11 cellular contexts compared by ENCODE assay signal in genomic region chr11:68266121-68266891, GRCh38. TPM values are rescaled to one million over a fixed set of nuclear protein-coding genes. Genes with fewer than 3 reads are reported as not detected.
DNase-seq lines count a peak whose midpoint lies in the region; ATAC-seq, FAIRE-seq and TF ChIP-seq lines count a peak whose summit lies in the region.
"Had no signal": no experiment of that assay in that cellular context is flagged by ENCODE, and none has a peak within 500 bp of the region (broad histone marks: within the 10 kb centered on the region; RNA-seq: fewer than 3 reads in every experiment).

No MANE protein-coding gene starts in this region.

- POLR2A ChIA-PET in activated CD4-positive, alpha-beta T cell treated with anti-CD3 and anti-CD28 coated beads, Interleukin-2, amount 10 ng/mL, durations not matched to agents 7 days and 5 days (lab: Charles Lee): no interaction called here

- H3K9me3 Mint-ChIP-seq in activated CD4-positive, alpha-beta T cell treated with anti-CD3 and anti-CD28 coated beads, Interleukin-2, amount 10 ng/mL, durations not matched to agents 7 days and 5 days: no peaks in the 10 kb centered on the region
- H3K9me3 Mint-ChIP-seq: activated CD8-positive, alpha-beta T cell treated with anti-CD3 and anti-CD28 coated beads for 36 hours; stimulated activated naive CD8-positive, alpha-beta T cell treated with anti-CD3 and anti-CD28 coated beads, Interleukin-15, Interleukin-2, amounts not matched to agents 100 ng/mL and 50 ng/mL, for 24 hours had no signal

- peaks cover 25% of the 10 kb centered on the region for H3K4me1 Mint-ChIP-seq in activated CD4-positive, alpha-beta T cell treated with anti-CD3 and anti-CD28 coated beads, Interleukin-2, amount 10 ng/mL, durations not matched to agents 7 days and 5 days

- H3K27me3 Mint-ChIP-seq in activated CD4-positive, alpha-beta T cell treated with anti-CD3 and anti-CD28 coated beads, Interleukin-2, amount 10 ng/mL, durations not matched to agents 7 days and 5 days: no peaks in the 10 kb centered on the region
- H3K27me3 Mint-ChIP-seq: activated CD8-positive, alpha-beta T cell treated with anti-CD3 and anti-CD28 coated beads for 36 hours; stimulated activated naive CD8-positive, alpha-beta T cell treated with anti-CD3 and anti-CD28 coated beads, Interleukin-15, Interleukin-2, amounts not matched to agents 100 ng/mL and 50 ng/mL, for 24 hours had no signal

- peaks cover 44% of the 10 kb centered on the region for H3K36me3 Mint-ChIP-seq in activated CD4-positive, alpha-beta T cell treated with anti-CD3 and anti-CD28 coated beads, Interleukin-2, amount 10 ng/mL, durations not matched to agents 7 days and 5 days (ENCODE audit: low read depth)

- FAIRE-seq in GM12891 (lab: Jason Lieb, UNC): peak; percentile 79

- H3K27ac Mint-ChIP-seq in activated CD4-positive, alpha-beta T cell treated with anti-CD3 and anti-CD28 coated beads, Interleukin-2, amount 10 ng/mL, durations not matched to agents 7 days and 5 days: no peak overlapping the region
- H3K27ac Mint-ChIP-seq: activated CD8-positive, alpha-beta T cell treated with anti-CD3 and anti-CD28 coated beads for 36 hours; stimulated activated naive CD8-positive, alpha-beta T cell treated with anti-CD3 and anti-CD28 coated beads, Interleukin-15, Interleukin-2, amounts not matched to agents 100 ng/mL and 50 ng/mL, for 24 hours had no signal

- ATAC-seq in GM21447 (IDR thresholded peaks at IDR 0.05; ENCODE audit: unreplicated experiment) (peak; percentile 75), HG03521 (IDR thresholded peaks at IDR 0.05; ENCODE audit: unreplicated experiment) (peak; percentile 45)
- ATAC-seq: activated CD8-positive, alpha-beta T cell treated with anti-CD3 and anti-CD28 coated beads for 36 hours; right cardiac atrium had no signal

- H3K4me3 Mint-ChIP-seq in activated CD4-positive, alpha-beta T cell treated with anti-CD3 and anti-CD28 coated beads, Interleukin-2, amount 10 ng/mL, durations not matched to agents 7 days and 5 days: no peak overlapping the region
- H3K4me3 Mint-ChIP-seq: activated CD8-positive, alpha-beta T cell treated with anti-CD3 and anti-CD28 coated beads for 36 hours; stimulated activated naive CD8-positive, alpha-beta T cell treated with anti-CD3 and anti-CD28 coated beads, Interleukin-15, Interleukin-2, amounts not matched to agents 100 ng/mL and 50 ng/mL, for 24 hours had no signal

- peak; percentile 73 for DNase-seq in GM12891 (ENCODE audit: insufficient read length, low spot score)
- DNase-seq in islet precursor cell: peak; percentile 33
- DNase-seq in NCI-H2081 treated with DMSO at 0.1 percent for 48 hours (lab: John Stamatoyannopoulos, UW): no peak
- DNase-seq in Kasumi-1 (lab: John Stamatoyannopoulos, UW): no peak
- DNase-seq in SKM-1 (lab: John Stamatoyannopoulos, UW; ENCODE audit: unreplicated experiment): no peak
- no peak for DNase-seq in activated CD4-positive, alpha-beta T cell treated with anti-CD3 and anti-CD28 coated beads, Interleukin-2, amount 10 ng/mL, durations not matched to agents 7 days and 5 days
- DNase-seq: activated CD8-positive, alpha-beta T cell treated with anti-CD3 and anti-CD28 coated beads for 36 hours; right cardiac atrium had no signal

- TF ChIP-seq POLR2A in GM12891 (IDR thresholded peaks at IDR 0.05; ENCODE audit: low read depth, low read length): no peak

- CTCF ChIA-PET in activated CD4-positive, alpha-beta T cell treated with anti-CD3 and anti-CD28 coated beads, Interleukin-2, amount 10 ng/mL, durations not matched to agents 7 days and 5 days (lab: Charles Lee): interaction anchor here (1.0 to 2.0 kb wide), 3 partner anchors 9 to 33 kb away, joined by 3 to 5 read pairs (median 5); no protein-coding TSS in a partner anchor

TF ChIP-seq in GM12891, 5 proteins besides CTCF, POLR2A, EP300 and RAD21:
- TF ChIP-seq TAF1 (IDR thresholded peaks at IDR 0.05; ENCODE audit: low read depth, low read length): no peak
- peak; percentile 36; the same call in 1 of the 2 replicates for TF ChIP-seq POU2F2 (IDR thresholded peaks at IDR 0.05; ENCODE audit: low read depth, low read length)
- TF ChIP-seq SPI1 (IDR thresholded peaks at IDR 0.05; ENCODE audit: low read depth, low read length): peak; percentile 96
TF ChIP-seq in GM12891: peak in this region for 2.

RNA-seq across cellular contexts. Expression of gene C11orf24, which starts 5.5 kb away (rescaled TPM):
- 33.0 TPM for polyA plus RNA-seq in GM12891 (2012; ENCODE audit: low read depth, missing spikeins)
- total RNA-seq in activated CD4-positive, alpha-beta T cell treated with anti-CD3 and anti-CD28 coated beads, Interleukin-2, amount 10 ng/mL, durations not matched to agents 7 days and 5 days: 10 to 100 TPM; 20.0 to 25.2 TPM

RNA-seq across cellular contexts. Expression of gene LRP5, which starts 46.1 kb away (rescaled TPM):
- polyA plus RNA-seq in GM12891 (2012; ENCODE audit: low read depth, missing spikeins): 5.2 TPM
- total RNA-seq in activated CD4-positive, alpha-beta T cell treated with anti-CD3 and anti-CD28 coated beads, Interleukin-2, amount 10 ng/mL, durations not matched to agents 7 days and 5 days: 10 to 100 TPM; 32.2 to 32.7 TPM

RNA-seq across cellular contexts. Expression of gene KMT5B, which starts 53.2 kb away (rescaled TPM):
- polyA plus RNA-seq in GM12891 (2012; ENCODE audit: low read depth, missing spikeins): 14.8 TPM
- total RNA-seq in activated CD4-positive, alpha-beta T cell treated with anti-CD3 and anti-CD28 coated beads, Interleukin-2, amount 10 ng/mL, durations not matched to agents 7 days and 5 days: 10 to 100 TPM; 28.1 to 28.5 TPM

Comparison
In these comparisons a context has a peak if more than half of its experiments do, and no peak if none do; other contexts are left out.
1. DNase-seq: peak in GM12891 (single experiment) and islet precursor cell (single experiment); none in NCI-H2081 treated with DMSO at 0.1 percent for 48 hours (single experiment), Kasumi-1 (0 of 2), SKM-1 (single experiment) and activated CD4-positive, alpha-beta T cell treated with anti-CD3 and anti-CD28 coated beads, Interleukin-2, amount 10 ng/mL, durations not matched to agents 7 days and 5 days (single experiment).